In the genomic region with DNA sequence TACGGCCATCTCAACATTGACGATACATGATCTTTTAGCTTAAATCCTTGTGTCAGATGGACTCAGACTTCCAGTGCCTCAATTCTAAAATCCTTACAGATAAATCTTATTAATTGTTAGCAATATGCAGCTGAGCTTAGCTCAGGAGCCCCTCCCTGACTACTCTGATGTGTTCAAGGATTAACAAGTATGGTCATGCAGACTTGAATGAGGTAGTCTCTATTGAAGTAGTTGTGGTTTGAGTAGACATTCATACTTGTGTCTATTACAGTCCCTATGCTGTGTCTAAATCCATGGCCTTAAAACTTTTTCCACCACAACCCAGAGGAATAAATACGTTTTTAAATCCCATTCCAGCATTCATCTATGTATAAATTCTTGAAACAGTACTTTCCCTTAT, we compare ENCODE assay signal across 17 cellular contexts.
"Had no signal": no experiment of that assay in that cellular context is flagged by ENCODE, and none has a peak within 500 bp of the region (broad histone marks: within the 10 kb centered on the region; RNA-seq: fewer than 3 reads in every experiment).

No MANE protein-coding gene starts in this region.

- ATAC-seq: activated CD8-positive, alpha-beta T cell treated with anti-CD3 and anti-CD28 coated beads, Interleukin-2, amount 10 ng/mL, durations not matched to agents 7 days and 5 days; activated T-cell treated with anti-CD3 and anti-CD28 coated beads, Interleukin-2, amount 50 U/mL, for 72 hours; effector memory CD8-positive, alpha-beta T cell; left lung; mucosa of descending colon; naive thymus-derived CD4-positive, alpha-beta T cell had no signal

- DNase-seq: activated B cell treated with CpG ODN at 0.5 μM for 24 hours; activated CD4-positive, alpha-beta T cell treated with anti-CD3 and anti-CD28 coated beads for 48 hours; activated CD8-positive, alpha-beta memory T cell treated with anti-CD3 and anti-CD28 coated beads, Interleukin-2, amount 50 U/mL, for 4 hours; activated CD8-positive, alpha-beta T cell treated with anti-CD3 and anti-CD28 coated beads, Interleukin-2, amount 10 ng/mL, durations not matched to agents 7 days and 5 days; activated naive CD8-positive, alpha-beta T cell treated with anti-CD3 and anti-CD28 coated beads for 36 hours; activated T-cell treated with anti-CD3 and anti-CD28 coated beads, Interleukin-2, amount 50 U/mL, for 72 hours; effector memory CD8-positive, alpha-beta T cell; left lung; mucosa of descending colon; naive thymus-derived CD4-positive, alpha-beta T cell; ovary; right lobe of liver; stimulated activated CD4-positive, alpha-beta T cell treated with anti-CD3 and anti-CD28 coated beads, Interleukin-4, amount 100 ng/mL, for 4 hours; stimulated activated CD8-positive, alpha-beta memory T cell treated with anti-CD3 and anti-CD28 coated beads, Interleukin-4, amount 100 ng/mL, for 48 hours; stimulated activated naive CD4-positive, alpha-beta T cell treated with Interleukin-2 at 50 U/mL for 16 hours; transverse colon had no signal

- H3K27ac ChIP-seq: left lung, ovary, right lobe of liver, transverse colon, vagina had no signal
